ENCODE assay signal across 24 cellular contexts in the genomic region with DNA sequence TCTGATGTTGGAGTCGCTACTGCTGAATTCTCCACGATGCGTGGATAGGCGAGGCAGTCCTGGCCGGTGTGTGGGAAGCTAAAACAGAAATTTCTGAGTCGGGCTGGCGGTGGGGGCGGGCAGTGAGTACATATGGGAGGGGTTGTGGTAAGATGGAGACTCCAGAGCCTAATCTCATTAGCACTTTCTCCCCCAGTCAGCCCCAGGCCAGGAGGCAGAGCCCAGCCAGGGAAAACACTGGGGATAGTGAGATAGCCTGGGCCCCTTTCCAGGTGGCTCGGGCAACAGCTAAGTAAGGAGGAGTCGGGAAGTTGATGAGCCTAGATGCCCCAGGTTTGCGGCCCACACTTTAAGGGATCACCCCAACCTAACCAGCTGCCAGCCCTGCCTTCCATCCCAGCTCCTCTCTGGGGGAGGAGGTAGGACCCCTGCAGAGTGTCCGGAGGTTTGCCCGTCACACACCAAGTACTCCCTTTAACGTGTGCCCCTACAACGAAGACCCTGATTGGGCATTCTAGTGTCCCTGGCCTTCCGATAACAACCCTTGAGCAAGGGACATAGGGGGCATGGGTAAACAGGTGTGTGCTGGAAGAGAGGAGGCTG. TPM values are rescaled to one million over a fixed set of nuclear protein-coding genes. Genes with fewer than 3 reads are reported as not detected.
"Had no signal": no experiment of that assay in that cellular context is flagged by ENCODE, and none has a peak within 500 bp of the region (broad histone marks: within the 10 kb centered on the region; RNA-seq: fewer than 3 reads in every experiment).

No MANE protein-coding gene starts in this region.

- H3K27me3 ChIP-seq: Peyer's patch, SJSA1 had no signal

- H3K4me1 ChIP-seq: Peyer's patch, SJSA1 had no signal

- H3K4me3 ChIP-seq: K562, Peyer's patch, SJSA1 had no signal

- H3K4me1 Mint-ChIP-seq: brain had no signal

- H3K27me3 Mint-ChIP-seq: activated B cell treated with CpG ODN at 0.5 μM for 24 hours; activated CD4-positive, alpha-beta memory T cell treated with anti-CD3 and anti-CD28 coated beads, Interleukin-2, amount 10 ng/mL, durations not matched to agents 7 days and 5 days; activated CD4-positive, alpha-beta T cell treated with anti-CD3 and anti-CD28 coated beads, Interleukin-2, amount 10 ng/mL, durations not matched to agents 7 days and 5 days; activated naive CD8-positive, alpha-beta T cell treated with anti-CD3 and anti-CD28 coated beads, Interleukin-2, amount 50 U/mL, for 24 hours; brain; central memory CD8-positive, alpha-beta T cell had no signal

- H3K36me3 Mint-ChIP-seq: activated naive CD4-positive, alpha-beta T cell treated with anti-CD3 and anti-CD28 coated beads, Interleukin-2, amount 50 U/mL, for 72 hours; brain had no signal

- H3K9me3 Mint-ChIP-seq: activated B cell treated with CpG ODN at 0.5 μM for 24 hours; activated CD4-positive, alpha-beta memory T cell treated with anti-CD3 and anti-CD28 coated beads, Interleukin-2, amount 10 ng/mL, durations not matched to agents 7 days and 5 days; activated CD4-positive, alpha-beta T cell treated with anti-CD3 and anti-CD28 coated beads, Interleukin-2, amount 10 ng/mL, durations not matched to agents 7 days and 5 days; activated naive CD4-positive, alpha-beta T cell treated with anti-CD3 and anti-CD28 coated beads, Interleukin-2, amount 50 U/mL, for 72 hours; activated naive CD8-positive, alpha-beta T cell treated with anti-CD3 and anti-CD28 coated beads, Interleukin-2, amount 50 U/mL, for 24 hours; activated T-helper 1 cell treated with anti-CD3 and anti-CD28 coated beads, Interleukin-12 subunit alpha, Interleukin-12 subunit beta, Interleukin-2, Interleukin-4 antibody, amounts not matched to agents 30 ng/mL and 10 ng/mL and 1 ng/mL, durations not matched to agents 14 hours and 24 hours and 36 hours; central memory CD8-positive, alpha-beta T cell had no signal

- H3K27ac Mint-ChIP-seq: activated B cell treated with CpG ODN at 0.5 μM for 24 hours; activated CD4-positive, alpha-beta memory T cell treated with anti-CD3 and anti-CD28 coated beads, Interleukin-2, amount 10 ng/mL, durations not matched to agents 7 days and 5 days; activated CD4-positive, alpha-beta T cell treated with anti-CD3 and anti-CD28 coated beads, Interleukin-2, amount 10 ng/mL, durations not matched to agents 7 days and 5 days; activated naive CD4-positive, alpha-beta T cell treated with anti-CD3 and anti-CD28 coated beads, Interleukin-2, amount 50 U/mL, for 72 hours; activated naive CD8-positive, alpha-beta T cell treated with anti-CD3 and anti-CD28 coated beads, Interleukin-2, amount 50 U/mL, for 24 hours; activated T-helper 1 cell treated with anti-CD3 and anti-CD28 coated beads, Interleukin-12 subunit alpha, Interleukin-12 subunit beta, Interleukin-2, Interleukin-4 antibody, amounts not matched to agents 30 ng/mL and 10 ng/mL and 1 ng/mL, durations not matched to agents 14 hours and 24 hours and 36 hours; brain had no signal

- H3K27ac ChIP-seq: Peyer's patch, SJSA1 had no signal

- H3K9me3 ChIP-seq: Peyer's patch, SJSA1 had no signal

- H3K36me3 ChIP-seq: Peyer's patch, SJSA1 had no signal

- H3K4me3 Mint-ChIP-seq: activated B cell treated with CpG ODN at 0.5 μM for 24 hours; activated CD4-positive, alpha-beta memory T cell treated with anti-CD3 and anti-CD28 coated beads, Interleukin-2, amount 10 ng/mL, durations not matched to agents 7 days and 5 days; activated CD4-positive, alpha-beta T cell treated with anti-CD3 and anti-CD28 coated beads, Interleukin-2, amount 10 ng/mL, durations not matched to agents 7 days and 5 days; activated naive CD8-positive, alpha-beta T cell treated with anti-CD3 and anti-CD28 coated beads, Interleukin-2, amount 50 U/mL, for 24 hours; activated T-helper 1 cell treated with anti-CD3 and anti-CD28 coated beads, Interleukin-12 subunit alpha, Interleukin-12 subunit beta, Interleukin-2, Interleukin-4 antibody, amounts not matched to agents 30 ng/mL and 10 ng/mL and 1 ng/mL, durations not matched to agents 14 hours and 24 hours and 36 hours; brain; central memory CD8-positive, alpha-beta T cell had no signal

- DNase-seq: activated B cell treated with CpG ODN at 0.5 μM for 24 hours; activated CD4-positive, alpha-beta T cell treated with anti-CD3 and anti-CD28 coated beads for 1 hour; activated CD8-positive, alpha-beta memory T cell treated with anti-CD3 and anti-CD28 coated beads, Interleukin-2, amount 50 U/mL, for 4 hours; activated effector memory CD4-positive, alpha-beta T cell treated with Interleukin-2 at 50 U/mL for 16 hours; activated naive CD4-positive, alpha-beta T cell; activated naive CD8-positive, alpha-beta T cell treated with anti-CD3 and anti-CD28 coated beads, Interleukin-2, amount 50 U/mL, for 24 hours; activated T-cell treated with anti-CD3 and anti-CD28 coated beads, Interleukin-2, amount 50 U/mL, for 1 hour; amniotic stem cell; NCI-H1105; NCI-H1694 treated with DMSO at 0.1 percent for 48 hours; NCI-H2029 treated with DMSO at 0.1 percent for 48 hours; NCI-H345; Peyer's patch; SHP77 had no signal

RNA-seq across cellular contexts. Expression of a gene that starts 46.7 kb away (rescaled TPM):
- total RNA-seq: astrocyte, K562, SJSA1 had no signal

RNA-seq across cellular contexts. Expression of a gene that starts 53.1 kb away (rescaled TPM):
- total RNA-seq: activated B cell treated with CpG ODN at 0.5 μM for 24 hours; activated CD4-positive, alpha-beta memory T cell treated with anti-CD3 and anti-CD28 coated beads, Interleukin-2, amount 10 ng/mL, durations not matched to agents 7 days and 5 days; activated CD4-positive, alpha-beta T cell treated with anti-CD3 and anti-CD28 coated beads, Interleukin-2, amount 10 ng/mL, durations not matched to agents 7 days and 5 days; activated naive CD4-positive, alpha-beta T cell treated with anti-CD3 and anti-CD28 coated beads, Interleukin-2, amount 50 U/mL, for 72 hours; activated T-helper 1 cell treated with anti-CD3 and anti-CD28 coated beads, Interleukin-12 subunit alpha, Interleukin-12 subunit beta, Interleukin-2, Interleukin-4 antibody, amounts not matched to agents 30 ng/mL and 10 ng/mL and 1 ng/mL, durations not matched to agents 14 hours and 24 hours and 36 hours; astrocyte; K562; Peyer's patch; SJSA1; T-helper 1 cell treated with Interleukin-12 subunit alpha and Interleukin-12 subunit beta and Interleukin-4 antibody, amounts not matched to agents 30 ng/mL and 1 ng/mL, for 36 hours had no signal
